1 cellular context compared by ENCODE assay signal in the genomic region with DNA sequence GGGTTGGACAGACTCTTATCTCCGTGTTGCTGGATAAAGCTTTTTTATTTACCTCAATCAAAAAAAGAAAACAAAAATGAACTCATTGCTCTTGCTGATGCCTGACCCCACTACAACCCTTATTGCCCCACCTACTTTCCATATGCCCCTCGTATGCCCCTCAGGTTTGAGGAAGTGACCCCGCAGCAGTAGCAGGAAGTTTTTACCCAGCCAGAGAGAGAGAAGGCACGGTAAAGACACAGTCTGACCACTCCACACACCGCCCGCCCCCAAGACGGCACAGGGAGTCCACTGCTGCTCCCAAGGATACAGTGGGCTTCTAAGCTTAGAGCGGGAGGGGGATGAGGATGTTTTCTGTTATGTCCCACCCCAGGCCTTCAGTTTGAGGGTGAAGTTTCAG.
TF ChIP-seq lines count a peak whose summit lies in the region.

No MANE protein-coding gene starts in this region.

TF ChIP-seq in GM12878, 131 proteins besides CTCF, POLR2A, EP300 and RAD21 (continued from another document):
- TF ChIP-seq, protein P1, sequence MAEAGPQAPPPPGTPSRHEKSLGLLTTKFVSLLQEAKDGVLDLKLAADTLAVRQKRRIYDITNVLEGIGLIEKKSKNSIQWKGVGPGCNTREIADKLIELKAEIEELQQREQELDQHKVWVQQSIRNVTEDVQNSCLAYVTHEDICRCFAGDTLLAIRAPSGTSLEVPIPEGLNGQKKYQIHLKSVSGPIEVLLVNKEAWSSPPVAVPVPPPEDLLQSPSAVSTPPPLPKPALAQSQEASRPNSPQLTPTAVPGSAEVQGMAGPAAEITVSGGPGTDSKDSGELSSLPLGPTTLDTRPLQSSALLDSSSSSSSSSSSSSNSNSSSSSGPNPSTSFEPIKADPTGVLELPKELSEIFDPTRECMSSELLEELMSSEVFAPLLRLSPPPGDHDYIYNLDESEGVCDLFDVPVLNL (IDR thresholded peaks at IDR 0.05; ENCODE audit: low read depth, low read length), result no peak
- TF ChIP-seq MEF2A (IDR thresholded peaks at IDR 0.05; ENCODE audit: insufficient read depth, low read depth, low read length) (0 out of 2 replicates have a peak, but pooled peaks have one; percentile 28), GATAD2B (conservative IDR thresholded peaks at IDR 0.05; ENCODE audit: low read depth) (peak; percentile 58; the same call in 1 of the 2 replicates), ETV6 (conservative IDR thresholded peaks at IDR 0.05 in 1 of 2, IDR thresholded peaks at IDR 0.05 in 1 of 2; ENCODE audit: borderline replicate concordance in 1 of 2, low read depth in 1 of 2) (peak in 1 of 2 experiments; percentile 53; a peak in 1 of 4 replicates), MTA2 (IDR thresholded peaks at IDR 0.05; ENCODE audit: low read depth) (peak; percentile 7; the same call in 1 of the 2 replicates), POLR2AphosphoS5 (IDR thresholded peaks at IDR 0.05; ENCODE audit: low read length) (peak; percentile 90; the same call in 1 of the 2 replicates), POU2F2 (IDR thresholded peaks at IDR 0.05; ENCODE audit: borderline replicate concordance, low read depth, low read length) (peak; percentile 51; the same call in 2 of the 3 replicates), NR2C1 (IDR thresholded peaks at IDR 0.05) (peak; percentile 50), KLF5 (IDR thresholded peaks at IDR 0.05; ENCODE audit: partially characterized antibody) (no peak), IKZF1 (conservative IDR thresholded peaks at IDR 0.05) (peak; percentile 54; the same call in 1 of the 2 replicates), BHLHE40 (IDR thresholded peaks at IDR 0.05; ENCODE audit: borderline replicate concordance in 1 of 2, low read depth in 2 of 2, low read length in 1 of 2) (peak; percentile 12 to 14; a peak in 1 of 4 replicates), SPI1 (IDR thresholded peaks at IDR 0.05; ENCODE audit: borderline replicate concordance, insufficient read depth, low read depth, low read length) (peak; percentile 94), ZNF274 (IDR thresholded peaks at IDR 0.05; ENCODE audit: insufficient read depth, insufficient read length) (no peak), ATF7 (IDR thresholded peaks at IDR 0.05; ENCODE audit: low read depth) (no peak), RUNX3 (IDR thresholded peaks at IDR 0.05; ENCODE audit: low read length) (no peak), TAF1 (IDR thresholded peaks at IDR 0.05; ENCODE audit: borderline replicate concordance, low read depth, low read length) (peak; percentile 50; the same call in 1 of the 2 replicates), DPF2 (IDR thresholded peaks at IDR 0.05) (0 out of 2 replicates have a peak, but pooled peaks have one; percentile 48)
- TF ChIP-seq, protein P2, sequence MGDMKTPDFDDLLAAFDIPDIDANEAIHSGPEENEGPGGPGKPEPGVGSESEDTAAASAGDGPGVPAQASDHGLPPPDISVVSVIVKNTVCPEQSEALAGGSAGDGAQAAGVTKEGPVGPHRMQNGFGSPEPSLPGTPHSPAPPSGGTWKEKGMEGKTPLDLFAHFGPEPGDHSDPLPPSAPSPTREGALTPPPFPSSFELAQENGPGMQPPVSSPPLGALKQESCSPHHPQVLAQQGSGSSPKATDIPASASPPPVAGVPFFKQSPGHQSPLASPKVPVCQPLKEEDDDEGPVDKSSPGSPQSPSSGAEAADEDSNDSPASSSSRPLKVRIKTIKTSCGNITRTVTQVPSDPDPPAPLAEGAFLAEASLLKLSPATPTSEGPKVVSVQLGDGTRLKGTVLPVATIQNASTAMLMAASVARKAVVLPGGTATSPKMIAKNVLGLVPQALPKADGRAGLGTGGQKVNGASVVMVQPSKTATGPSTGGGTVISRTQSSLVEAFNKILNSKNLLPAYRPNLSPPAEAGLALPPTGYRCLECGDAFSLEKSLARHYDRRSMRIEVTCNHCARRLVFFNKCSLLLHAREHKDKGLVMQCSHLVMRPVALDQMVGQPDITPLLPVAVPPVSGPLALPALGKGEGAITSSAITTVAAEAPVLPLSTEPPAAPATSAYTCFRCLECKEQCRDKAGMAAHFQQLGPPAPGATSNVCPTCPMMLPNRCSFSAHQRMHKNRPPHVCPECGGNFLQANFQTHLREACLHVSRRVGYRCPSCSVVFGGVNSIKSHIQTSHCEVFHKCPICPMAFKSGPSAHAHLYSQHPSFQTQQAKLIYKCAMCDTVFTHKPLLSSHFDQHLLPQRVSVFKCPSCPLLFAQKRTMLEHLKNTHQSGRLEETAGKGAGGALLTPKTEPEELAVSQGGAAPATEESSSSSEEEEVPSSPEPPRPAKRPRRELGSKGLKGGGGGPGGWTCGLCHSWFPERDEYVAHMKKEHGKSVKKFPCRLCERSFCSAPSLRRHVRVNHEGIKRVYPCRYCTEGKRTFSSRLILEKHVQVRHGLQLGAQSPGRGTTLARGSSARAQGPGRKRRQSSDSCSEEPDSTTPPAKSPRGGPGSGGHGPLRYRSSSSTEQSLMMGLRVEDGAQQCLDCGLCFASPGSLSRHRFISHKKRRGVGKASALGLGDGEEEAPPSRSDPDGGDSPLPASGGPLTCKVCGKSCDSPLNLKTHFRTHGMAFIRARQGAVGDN (IDR thresholded peaks at IDR 0.05), result peak; percentile 72
- TF ChIP-seq, protein P3, sequence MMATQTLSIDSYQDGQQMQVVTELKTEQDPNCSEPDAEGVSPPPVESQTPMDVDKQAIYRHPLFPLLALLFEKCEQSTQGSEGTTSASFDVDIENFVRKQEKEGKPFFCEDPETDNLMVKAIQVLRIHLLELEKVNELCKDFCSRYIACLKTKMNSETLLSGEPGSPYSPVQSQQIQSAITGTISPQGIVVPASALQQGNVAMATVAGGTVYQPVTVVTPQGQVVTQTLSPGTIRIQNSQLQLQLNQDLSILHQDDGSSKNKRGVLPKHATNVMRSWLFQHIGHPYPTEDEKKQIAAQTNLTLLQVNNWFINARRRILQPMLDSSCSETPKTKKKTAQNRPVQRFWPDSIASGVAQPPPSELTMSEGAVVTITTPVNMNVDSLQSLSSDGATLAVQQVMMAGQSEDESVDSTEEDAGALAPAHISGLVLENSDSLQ (IDR thresholded peaks at IDR 0.05), result no peak
